Comparison of ENCODE assay signal across 1 cellular context in the genomic region with DNA sequence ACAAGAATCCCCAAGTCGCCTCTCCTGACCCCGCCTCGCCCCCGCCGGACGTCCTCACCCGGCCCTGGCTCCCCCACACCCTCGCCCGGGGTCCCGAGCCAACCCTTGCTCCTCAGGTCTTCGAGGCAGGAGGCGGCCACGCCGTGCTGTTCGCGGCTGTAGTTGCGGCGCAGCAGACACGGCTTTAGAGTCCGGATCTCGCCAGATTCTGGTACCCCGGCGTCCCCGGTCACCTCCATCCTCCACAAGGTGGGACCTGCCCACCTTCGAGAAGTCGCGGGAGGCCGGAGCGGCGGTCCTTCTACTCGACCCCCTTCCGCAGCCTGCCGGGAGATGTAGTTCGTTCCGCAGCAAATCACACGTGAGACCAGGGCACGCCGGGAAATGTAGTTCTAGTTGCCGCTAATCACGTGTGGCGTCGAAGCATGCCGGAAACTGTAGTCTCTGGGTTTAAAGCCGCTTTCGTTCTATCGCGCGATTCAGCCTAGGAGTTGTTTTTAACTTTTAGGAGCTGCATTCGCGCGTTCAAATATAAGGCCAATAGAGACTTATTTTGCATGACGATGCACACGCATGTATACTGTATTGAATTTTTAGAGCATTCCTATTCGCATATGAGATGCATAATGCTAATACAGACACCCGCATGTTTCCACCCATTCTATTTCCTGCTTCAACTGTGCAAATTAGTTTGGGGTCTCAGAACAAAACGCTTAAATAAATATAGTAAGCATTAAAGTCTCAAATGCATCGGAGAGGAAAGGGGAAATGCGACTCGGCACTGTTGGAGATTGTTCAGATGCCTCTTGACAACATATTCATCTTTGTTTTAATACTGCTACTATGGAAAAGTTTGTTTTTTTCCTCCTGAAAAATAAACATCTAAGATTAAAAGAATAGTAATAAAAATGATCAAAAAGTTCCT.
TF ChIP-seq lines count a peak whose summit lies in the region.

A gene with protein sequence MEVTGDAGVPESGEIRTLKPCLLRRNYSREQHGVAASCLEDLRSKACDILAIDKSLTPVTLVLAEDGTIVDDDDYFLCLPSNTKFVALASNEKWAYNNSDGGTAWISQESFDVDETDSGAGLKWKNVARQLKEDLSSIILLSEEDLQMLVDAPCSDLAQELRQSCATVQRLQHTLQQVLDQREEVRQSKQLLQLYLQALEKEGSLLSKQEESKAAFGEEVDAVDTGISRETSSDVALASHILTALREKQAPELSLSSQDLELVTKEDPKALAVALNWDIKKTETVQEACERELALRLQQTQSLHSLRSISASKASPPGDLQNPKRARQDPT (minus strand): TSS at position 310 of the 925 bp plus-strand sequence. CDS start 71 bp downstream, at position 239.

TF ChIP-seq in K562, 482 proteins besides CTCF, POLR2A, EP300 and RAD21 (continued from another document and continues in another):
- TF ChIP-seq, protein P1, sequence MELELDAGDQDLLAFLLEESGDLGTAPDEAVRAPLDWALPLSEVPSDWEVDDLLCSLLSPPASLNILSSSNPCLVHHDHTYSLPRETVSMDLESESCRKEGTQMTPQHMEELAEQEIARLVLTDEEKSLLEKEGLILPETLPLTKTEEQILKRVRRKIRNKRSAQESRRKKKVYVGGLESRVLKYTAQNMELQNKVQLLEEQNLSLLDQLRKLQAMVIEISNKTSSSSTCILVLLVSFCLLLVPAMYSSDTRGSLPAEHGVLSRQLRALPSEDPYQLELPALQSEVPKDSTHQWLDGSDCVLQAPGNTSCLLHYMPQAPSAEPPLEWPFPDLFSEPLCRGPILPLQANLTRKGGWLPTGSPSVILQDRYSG (tag; conservative IDR thresholded peaks at IDR 0.05; ENCODE audit: low read depth): peak; percentile 79; the same call in 1 of the 2 replicates
- TF ChIP-seq TAF15 (IDR thresholded peaks at IDR 0.05; ENCODE audit: low read depth, low read length) (no peak), ATF1 (CRISPR knock-in tag; IDR thresholded peaks at IDR 0.05) (no peak), ATF1 (tag; IDR thresholded peaks at IDR 0.05) (peak; percentile 90), ZNF696 (CRISPR knock-in tag; conservative IDR thresholded peaks at IDR 0.05) (no peak), CBFB (CRISPR knock-in tag; IDR thresholded peaks at IDR 0.05) (no peak), SAFB (IDR thresholded peaks at IDR 0.05; ENCODE audit: borderline replicate concordance, low read depth, low read length) (0 out of 2 replicates have a peak, but pooled peaks have one; percentile 30), ZNF764 (CRISPR knock-in tag; IDR thresholded peaks at IDR 0.05; ENCODE audit: low read depth) (no peak), XRCC4 (IDR thresholded peaks at IDR 0.05; ENCODE audit: extremely low read depth, insufficient read depth, insufficient read length) (no peak), ZNF23 (CRISPR knock-in tag; IDR thresholded peaks at IDR 0.05) (0 out of 2 replicates have a peak, but pooled peaks have one; percentile 11), HDAC1 (IDR thresholded peaks at IDR 0.05) (peak in 1 of 2 experiments; percentile 86; a peak in 2 of 4 replicates), SMARCC2 (IDR thresholded peaks at IDR 0.05; ENCODE audit: low read depth) (no peak; the same call in 1 of the 2 replicates), TAF7 (tag; IDR thresholded peaks at IDR 0.05) (peak; percentile 45; the same call in 1 of the 2 replicates), SNIP1 (IDR thresholded peaks at IDR 0.05; ENCODE audit: low read depth) (no peak), ZNF224 (CRISPR knock-in tag; IDR thresholded peaks at IDR 0.05) (peak; percentile 80), NFYB (IDR thresholded peaks at IDR 0.05; ENCODE audit: extremely low read depth, insufficient read length) (peak; percentile 20), DACH1 (IDR thresholded peaks at IDR 0.05; ENCODE audit: partially characterized antibody) (no peak), NR2C1 (IDR thresholded peaks at IDR 0.05) (peak; percentile 92), NR2C1 (tag; IDR thresholded peaks at IDR 0.05) (peak; percentile 96), KLF1 (tag; IDR thresholded peaks at IDR 0.05) (no peak), EP400 (IDR thresholded peaks at IDR 0.05) (peak; percentile 95), ZNF184 (CRISPR knock-in tag; IDR thresholded peaks at IDR 0.05) (no peak), KAT8 (IDR thresholded peaks at IDR 0.05; ENCODE audit: low read depth) (no peak), HNRNPK (IDR thresholded peaks at IDR 0.05; ENCODE audit: low read depth, low read length, poor library complexity, severe bottlenecking) (no peak), ZFP1 (CRISPR knock-in tag; IDR thresholded peaks at IDR 0.05) (0 out of 2 replicates have a peak, but pooled peaks have one; percentile 20), GATAD2B (IDR thresholded peaks at IDR 0.05; ENCODE audit: borderline replicate concordance) (peak; percentile 65; the same call in 1 of the 2 replicates), NRF1 (conservative IDR thresholded peaks at IDR 0.05 in 1 of 2, IDR thresholded peaks at IDR 0.05 in 1 of 2) (peak; percentile 4 to 42; a peak in 3 of 4 replicates), BDP1 (IDR thresholded peaks at IDR 0.05; ENCODE audit: insufficient read depth, insufficient read length) (no peak)
- TF ChIP-seq, protein P2, sequence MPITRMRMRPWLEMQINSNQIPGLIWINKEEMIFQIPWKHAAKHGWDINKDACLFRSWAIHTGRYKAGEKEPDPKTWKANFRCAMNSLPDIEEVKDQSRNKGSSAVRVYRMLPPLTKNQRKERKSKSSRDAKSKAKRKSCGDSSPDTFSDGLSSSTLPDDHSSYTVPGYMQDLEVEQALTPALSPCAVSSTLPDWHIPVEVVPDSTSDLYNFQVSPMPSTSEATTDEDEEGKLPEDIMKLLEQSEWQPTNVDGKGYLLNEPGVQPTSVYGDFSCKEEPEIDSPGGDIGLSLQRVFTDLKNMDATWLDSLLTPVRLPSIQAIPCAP (CRISPR knock-in tag; IDR thresholded peaks at IDR 0.05; ENCODE audit: borderline replicate concordance): no peak
- TF ChIP-seq, protein P3, sequence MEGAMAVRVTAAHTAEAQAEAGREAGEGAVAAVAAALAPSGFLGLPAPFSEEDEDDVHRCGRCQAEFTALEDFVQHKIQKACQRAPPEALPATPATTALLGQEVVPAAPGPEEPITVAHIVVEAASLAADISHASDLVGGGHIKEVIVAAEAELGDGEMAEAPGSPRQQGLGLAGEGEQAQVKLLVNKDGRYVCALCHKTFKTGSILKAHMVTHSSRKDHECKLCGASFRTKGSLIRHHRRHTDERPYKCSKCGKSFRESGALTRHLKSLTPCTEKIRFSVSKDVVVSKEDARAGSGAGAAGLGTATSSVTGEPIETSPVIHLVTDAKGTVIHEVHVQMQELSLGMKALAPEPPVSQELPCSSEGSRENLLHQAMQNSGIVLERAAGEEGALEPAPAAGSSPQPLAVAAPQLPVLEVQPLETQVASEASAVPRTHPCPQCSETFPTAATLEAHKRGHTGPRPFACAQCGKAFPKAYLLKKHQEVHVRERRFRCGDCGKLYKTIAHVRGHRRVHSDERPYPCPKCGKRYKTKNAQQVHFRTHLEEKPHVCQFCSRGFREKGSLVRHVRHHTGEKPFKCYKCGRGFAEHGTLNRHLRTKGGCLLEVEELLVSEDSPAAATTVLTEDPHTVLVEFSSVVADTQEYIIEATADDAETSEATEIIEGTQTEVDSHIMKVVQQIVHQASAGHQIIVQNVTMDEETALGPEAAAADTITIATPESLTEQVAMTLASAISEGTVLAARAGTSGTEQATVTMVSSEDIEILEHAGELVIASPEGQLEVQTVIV (CRISPR knock-in tag; IDR thresholded peaks at IDR 0.05; ENCODE audit: borderline replicate concordance): no peak
- TF ChIP-seq, protein P4, sequence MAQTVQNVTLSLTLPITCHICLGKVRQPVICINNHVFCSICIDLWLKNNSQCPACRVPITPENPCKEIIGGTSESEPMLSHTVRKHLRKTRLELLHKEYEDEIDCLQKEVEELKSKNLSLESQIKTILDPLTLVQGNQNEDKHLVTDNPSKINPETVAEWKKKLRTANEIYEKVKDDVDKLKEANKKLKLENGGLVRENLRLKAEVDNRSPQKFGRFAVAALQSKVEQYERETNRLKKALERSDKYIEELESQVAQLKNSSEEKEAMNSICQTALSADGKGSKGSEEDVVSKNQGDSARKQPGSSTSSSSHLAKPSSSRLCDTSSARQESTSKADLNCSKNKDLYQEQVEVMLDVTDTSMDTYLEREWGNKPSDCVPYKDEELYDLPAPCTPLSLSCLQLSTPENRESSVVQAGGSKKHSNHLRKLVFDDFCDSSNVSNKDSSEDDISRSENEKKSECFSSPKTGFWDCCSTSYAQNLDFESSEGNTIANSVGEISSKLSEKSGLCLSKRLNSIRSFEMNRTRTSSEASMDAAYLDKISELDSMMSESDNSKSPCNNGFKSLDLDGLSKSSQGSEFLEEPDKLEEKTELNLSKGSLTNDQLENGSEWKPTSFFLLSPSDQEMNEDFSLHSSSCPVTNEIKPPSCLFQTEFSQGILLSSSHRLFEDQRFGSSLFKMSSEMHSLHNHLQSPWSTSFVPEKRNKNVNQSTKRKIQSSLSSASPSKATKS (CRISPR knock-in tag; IDR thresholded peaks at IDR 0.05): no peak
- TF ChIP-seq, protein P5, sequence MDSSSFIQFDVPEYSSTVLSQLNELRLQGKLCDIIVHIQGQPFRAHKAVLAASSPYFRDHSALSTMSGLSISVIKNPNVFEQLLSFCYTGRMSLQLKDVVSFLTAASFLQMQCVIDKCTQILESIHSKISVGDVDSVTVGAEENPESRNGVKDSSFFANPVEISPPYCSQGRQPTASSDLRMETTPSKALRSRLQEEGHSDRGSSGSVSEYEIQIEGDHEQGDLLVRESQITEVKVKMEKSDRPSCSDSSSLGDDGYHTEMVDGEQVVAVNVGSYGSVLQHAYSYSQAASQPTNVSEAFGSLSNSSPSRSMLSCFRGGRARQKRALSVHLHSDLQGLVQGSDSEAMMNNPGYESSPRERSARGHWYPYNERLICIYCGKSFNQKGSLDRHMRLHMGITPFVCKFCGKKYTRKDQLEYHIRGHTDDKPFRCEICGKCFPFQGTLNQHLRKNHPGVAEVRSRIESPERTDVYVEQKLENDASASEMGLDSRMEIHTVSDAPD (CRISPR knock-in tag; IDR thresholded peaks at IDR 0.05): no peak
- TF ChIP-seq, protein P6, sequence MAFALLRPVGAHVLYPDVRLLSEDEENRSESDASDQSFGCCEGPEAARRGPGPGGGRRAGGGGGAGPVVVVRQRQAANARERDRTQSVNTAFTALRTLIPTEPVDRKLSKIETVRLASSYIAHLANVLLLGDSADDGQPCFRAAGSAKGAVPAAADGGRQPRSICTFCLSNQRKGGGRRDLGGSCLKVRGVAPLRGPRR (CRISPR knock-in tag; IDR thresholded peaks at IDR 0.05): 0 out of 2 replicates have a peak, but pooled peaks have one; percentile 72
- TF ChIP-seq, protein P7, sequence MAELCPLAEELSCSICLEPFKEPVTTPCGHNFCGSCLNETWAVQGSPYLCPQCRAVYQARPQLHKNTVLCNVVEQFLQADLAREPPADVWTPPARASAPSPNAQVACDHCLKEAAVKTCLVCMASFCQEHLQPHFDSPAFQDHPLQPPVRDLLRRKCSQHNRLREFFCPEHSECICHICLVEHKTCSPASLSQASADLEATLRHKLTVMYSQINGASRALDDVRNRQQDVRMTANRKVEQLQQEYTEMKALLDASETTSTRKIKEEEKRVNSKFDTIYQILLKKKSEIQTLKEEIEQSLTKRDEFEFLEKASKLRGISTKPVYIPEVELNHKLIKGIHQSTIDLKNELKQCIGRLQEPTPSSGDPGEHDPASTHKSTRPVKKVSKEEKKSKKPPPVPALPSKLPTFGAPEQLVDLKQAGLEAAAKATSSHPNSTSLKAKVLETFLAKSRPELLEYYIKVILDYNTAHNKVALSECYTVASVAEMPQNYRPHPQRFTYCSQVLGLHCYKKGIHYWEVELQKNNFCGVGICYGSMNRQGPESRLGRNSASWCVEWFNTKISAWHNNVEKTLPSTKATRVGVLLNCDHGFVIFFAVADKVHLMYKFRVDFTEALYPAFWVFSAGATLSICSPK (IDR thresholded peaks at IDR 0.05; ENCODE audit: borderline replicate concordance): no peak
- TF ChIP-seq, protein P8, sequence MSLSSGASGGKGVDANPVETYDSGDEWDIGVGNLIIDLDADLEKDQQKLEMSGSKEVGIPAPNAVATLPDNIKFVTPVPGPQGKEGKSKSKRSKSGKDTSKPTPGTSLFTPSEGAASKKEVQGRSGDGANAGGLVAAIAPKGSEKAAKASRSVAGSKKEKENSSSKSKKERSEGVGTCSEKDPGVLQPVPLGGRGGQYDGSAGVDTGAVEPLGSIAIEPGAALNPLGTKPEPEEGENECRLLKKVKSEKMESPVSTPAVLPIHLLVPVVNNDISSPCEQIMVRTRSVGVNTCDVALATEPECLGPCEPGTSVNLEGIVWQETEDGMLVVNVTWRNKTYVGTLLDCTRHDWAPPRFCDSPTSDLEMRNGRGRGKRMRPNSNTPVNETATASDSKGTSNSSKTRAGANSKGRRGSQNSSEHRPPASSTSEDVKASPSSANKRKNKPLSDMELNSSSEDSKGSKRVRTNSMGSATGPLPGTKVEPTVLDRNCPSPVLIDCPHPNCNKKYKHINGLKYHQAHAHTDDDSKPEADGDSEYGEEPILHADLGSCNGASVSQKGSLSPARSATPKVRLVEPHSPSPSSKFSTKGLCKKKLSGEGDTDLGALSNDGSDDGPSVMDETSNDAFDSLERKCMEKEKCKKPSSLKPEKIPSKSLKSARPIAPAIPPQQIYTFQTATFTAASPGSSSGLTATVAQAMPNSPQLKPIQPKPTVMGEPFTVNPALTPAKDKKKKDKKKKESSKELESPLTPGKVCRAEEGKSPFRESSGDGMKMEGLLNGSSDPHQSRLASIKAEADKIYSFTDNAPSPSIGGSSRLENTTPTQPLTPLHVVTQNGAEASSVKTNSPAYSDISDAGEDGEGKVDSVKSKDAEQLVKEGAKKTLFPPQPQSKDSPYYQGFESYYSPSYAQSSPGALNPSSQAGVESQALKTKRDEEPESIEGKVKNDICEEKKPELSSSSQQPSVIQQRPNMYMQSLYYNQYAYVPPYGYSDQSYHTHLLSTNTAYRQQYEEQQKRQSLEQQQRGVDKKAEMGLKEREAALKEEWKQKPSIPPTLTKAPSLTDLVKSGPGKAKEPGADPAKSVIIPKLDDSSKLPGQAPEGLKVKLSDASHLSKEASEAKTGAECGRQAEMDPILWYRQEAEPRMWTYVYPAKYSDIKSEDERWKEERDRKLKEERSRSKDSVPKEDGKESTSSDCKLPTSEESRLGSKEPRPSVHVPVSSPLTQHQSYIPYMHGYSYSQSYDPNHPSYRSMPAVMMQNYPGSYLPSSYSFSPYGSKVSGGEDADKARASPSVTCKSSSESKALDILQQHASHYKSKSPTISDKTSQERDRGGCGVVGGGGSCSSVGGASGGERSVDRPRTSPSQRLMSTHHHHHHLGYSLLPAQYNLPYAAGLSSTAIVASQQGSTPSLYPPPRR (CRISPR knock-in tag; IDR thresholded peaks at IDR 0.05; ENCODE audit: borderline replicate concordance): no peak
- TF ChIP-seq, protein P9, sequence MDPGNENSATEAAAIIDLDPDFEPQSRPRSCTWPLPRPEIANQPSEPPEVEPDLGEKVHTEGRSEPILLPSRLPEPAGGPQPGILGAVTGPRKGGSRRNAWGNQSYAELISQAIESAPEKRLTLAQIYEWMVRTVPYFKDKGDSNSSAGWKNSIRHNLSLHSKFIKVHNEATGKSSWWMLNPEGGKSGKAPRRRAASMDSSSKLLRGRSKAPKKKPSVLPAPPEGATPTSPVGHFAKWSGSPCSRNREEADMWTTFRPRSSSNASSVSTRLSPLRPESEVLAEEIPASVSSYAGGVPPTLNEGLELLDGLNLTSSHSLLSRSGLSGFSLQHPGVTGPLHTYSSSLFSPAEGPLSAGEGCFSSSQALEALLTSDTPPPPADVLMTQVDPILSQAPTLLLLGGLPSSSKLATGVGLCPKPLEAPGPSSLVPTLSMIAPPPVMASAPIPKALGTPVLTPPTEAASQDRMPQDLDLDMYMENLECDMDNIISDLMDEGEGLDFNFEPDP (CRISPR knock-in tag; IDR thresholded peaks at IDR 0.05): no peak
- TF ChIP-seq, protein P10, sequence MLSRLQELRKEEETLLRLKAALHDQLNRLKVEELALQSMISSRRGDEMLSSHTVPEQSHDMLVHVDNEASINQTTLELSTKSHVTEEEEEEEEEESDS (CRISPR knock-in tag; IDR thresholded peaks at IDR 0.05): no peak
